In the genomic region with DNA sequence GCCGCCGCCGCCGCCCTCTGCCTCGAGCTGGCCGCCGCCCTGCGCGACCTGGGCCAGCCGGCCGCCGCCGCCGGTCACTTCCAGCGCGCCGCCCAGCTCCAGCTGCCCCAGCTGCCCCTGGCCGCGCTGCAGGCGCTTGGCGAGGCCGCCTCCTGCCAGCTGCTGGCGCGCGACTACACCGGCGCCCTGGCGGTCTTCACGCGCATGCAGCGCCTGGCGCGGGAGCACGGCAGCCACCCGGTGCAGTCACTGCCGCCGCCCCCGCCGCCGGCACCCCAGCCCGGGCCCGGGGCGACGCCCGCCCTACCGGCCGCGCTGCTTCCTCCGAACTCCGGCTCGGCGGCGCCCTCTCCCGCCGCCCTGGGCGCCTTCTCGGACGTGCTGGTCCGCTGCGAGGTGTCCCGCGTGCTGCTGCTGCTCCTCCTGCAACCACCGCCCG, we compare ENCODE assay signal across 11 cellular contexts. TPM values are rescaled to one million over a fixed set of nuclear protein-coding genes. Genes with fewer than 3 reads are reported as not detected.
DNase-seq lines count a peak whose midpoint lies in the region; ATAC-seq and TF ChIP-seq lines count a peak whose summit lies in the region.
"Not testable (repeated sequence)": the region's sequence is repeated elsewhere in the genome, so short reads cannot be mapped to it uniquely, and the experiment has no call there.
"Had no signal": no experiment of that assay in that cellular context is flagged by ENCODE, and none has a peak within 500 bp of the region (broad histone marks: within the 10 kb centered on the region; RNA-seq: fewer than 3 reads in every experiment).

No MANE protein-coding gene starts in this region.

- not testable (repeated sequence) for TF ChIP-seq CTCF in left lung (IDR thresholded peaks at IDR 0.05)

- not testable (repeated sequence) for H3K4me3 Mint-ChIP-seq in activated T-cell treated with anti-CD3 and anti-CD28 coated beads, Interleukin-2, amount 50 U/mL, for 72 hours; stimulated activated naive CD8-positive, alpha-beta T cell treated with anti-CD3 and anti-CD28 coated beads, Interleukin-15, amount 100 ng/mL, for 72 hours

- H3K27ac ChIP-seq in left lung: not testable (repeated sequence)

- not testable (repeated sequence) for H3K36me3 Mint-ChIP-seq in activated T-cell treated with anti-CD3 and anti-CD28 coated beads, Interleukin-2, amount 50 U/mL, for 72 hours (ENCODE audit: insufficient read depth in 2 of 2)

- peak; percentile 33 for ATAC-seq in GM18867 (IDR thresholded peaks at IDR 0.05; ENCODE audit: unreplicated experiment)
- ATAC-seq in GM21360 (IDR thresholded peaks at IDR 0.05; ENCODE audit: unreplicated experiment): peak; percentile 45
- ATAC-seq in HG02610 (IDR thresholded peaks at IDR 0.05; ENCODE audit: unreplicated experiment): peak; percentile 32
- ATAC-seq in HG03064 (IDR thresholded peaks at IDR 0.05; ENCODE audit: low read depth, unreplicated experiment): peak; percentile 51
- ATAC-seq in HG03520 (IDR thresholded peaks at IDR 0.05; ENCODE audit: unreplicated experiment): peak; percentile 36
- ATAC-seq in activated T-cell treated with anti-CD3 and anti-CD28 coated beads, Interleukin-2, amount 50 U/mL, for 72 hours (replicated peaks in 1 of 2): peak; percentile 59 to 64
- peak; percentile 72 for ATAC-seq in left lung
- ATAC-seq in stimulated activated naive CD8-positive, alpha-beta T cell treated with anti-CD3 and anti-CD28 coated beads, Interleukin-15, amount 100 ng/mL, for 72 hours: peak; percentile 68

- not testable (repeated sequence) for H3K9me3 Mint-ChIP-seq in activated T-cell treated with anti-CD3 and anti-CD28 coated beads, Interleukin-2, amount 50 U/mL, for 72 hours; stimulated activated naive CD8-positive, alpha-beta T cell treated with anti-CD3 and anti-CD28 coated beads, Interleukin-15, amount 100 ng/mL, for 72 hours

- H3K9me3 ChIP-seq in left lung: not testable (repeated sequence)

- H3K27me3 Mint-ChIP-seq in activated T-cell treated with anti-CD3 and anti-CD28 coated beads, Interleukin-2, amount 50 U/mL, for 72 hours (ENCODE audit: low read depth); stimulated activated naive CD8-positive, alpha-beta T cell treated with anti-CD3 and anti-CD28 coated beads, Interleukin-15, amount 100 ng/mL, for 72 hours: not testable (repeated sequence)

- H3K4me1 ChIP-seq in left lung: not testable (repeated sequence)

- H3K4me3 ChIP-seq in left lung: not testable (repeated sequence)

- DNase-seq in activated T-cell treated with anti-CD3 and anti-CD28 coated beads, Interleukin-2, amount 50 U/mL, for 72 hours; left lung; stimulated activated naive CD8-positive, alpha-beta T cell treated with anti-CD3 and anti-CD28 coated beads, Interleukin-15, amount 100 ng/mL, for 72 hours: not testable (repeated sequence)

- H3K27ac Mint-ChIP-seq in activated T-cell treated with anti-CD3 and anti-CD28 coated beads, Interleukin-2, amount 50 U/mL, for 72 hours; stimulated activated naive CD8-positive, alpha-beta T cell treated with anti-CD3 and anti-CD28 coated beads, Interleukin-15, amount 100 ng/mL, for 72 hours: not testable (repeated sequence)

- intact Hi-C loops in left lung (cut with DNase I): not testable (repeated sequence)

- H3K36me3 ChIP-seq in left lung: not testable (repeated sequence)

- H3K27me3 ChIP-seq in left lung: not testable (repeated sequence)

- H3K4me1 Mint-ChIP-seq in activated T-cell treated with anti-CD3 and anti-CD28 coated beads, Interleukin-2, amount 50 U/mL, for 72 hours (ENCODE audit: low read depth): not testable (repeated sequence)
- H3K4me1 Mint-ChIP-seq in stimulated activated naive CD8-positive, alpha-beta T cell treated with anti-CD3 and anti-CD28 coated beads, Interleukin-15, amount 100 ng/mL, for 72 hours: peaks cover 12% of the 10 kb centered on the region

RNA-seq across cellular contexts. Expression of a gene that starts 0.7 kb away (rescaled TPM):
- total RNA-seq in activated T-cell treated with anti-CD3 and anti-CD28 coated beads, Interleukin-2, amount 50 U/mL, for 72 hours: not detected
- total RNA-seq in left lung: not detected
- total RNA-seq: activated CD4-positive, alpha-beta T cell treated with anti-CD3 and anti-CD28 coated beads, Interleukin-2, amount 10 ng/mL, durations not matched to agents 7 days and 5 days; myocyte; SJSA1 had no signal

RNA-seq across cellular contexts. Expression of a gene that starts 48.1 kb away (rescaled TPM):
- 1 to 10 TPM; 4.7 to 5.0 TPM for total RNA-seq in activated T-cell treated with anti-CD3 and anti-CD28 coated beads, Interleukin-2, amount 50 U/mL, for 72 hours
- 10 to 100 TPM; 45.1 to 66.4 TPM for total RNA-seq in left lung

Comparison
In these comparisons a context has a peak if more than half of its experiments do, and no peak if none do; other contexts are left out.
1. RNA of a gene that starts 48.1 kb away (total RNA-seq): 45.1 to 66.4 TPM in left lung; 4.7 to 5.0 TPM in activated T-cell treated with anti-CD3 and anti-CD28 coated beads, Interleukin-2, amount 50 U/mL, for 72 hours; every median in the first group is over 4 times any median in the second.
2. Peak in every context shown above with its lines, with median percentiles within 50 percentile points of each other: ATAC-seq.